8 cellular contexts compared by ENCODE assay signal in the genomic region with DNA sequence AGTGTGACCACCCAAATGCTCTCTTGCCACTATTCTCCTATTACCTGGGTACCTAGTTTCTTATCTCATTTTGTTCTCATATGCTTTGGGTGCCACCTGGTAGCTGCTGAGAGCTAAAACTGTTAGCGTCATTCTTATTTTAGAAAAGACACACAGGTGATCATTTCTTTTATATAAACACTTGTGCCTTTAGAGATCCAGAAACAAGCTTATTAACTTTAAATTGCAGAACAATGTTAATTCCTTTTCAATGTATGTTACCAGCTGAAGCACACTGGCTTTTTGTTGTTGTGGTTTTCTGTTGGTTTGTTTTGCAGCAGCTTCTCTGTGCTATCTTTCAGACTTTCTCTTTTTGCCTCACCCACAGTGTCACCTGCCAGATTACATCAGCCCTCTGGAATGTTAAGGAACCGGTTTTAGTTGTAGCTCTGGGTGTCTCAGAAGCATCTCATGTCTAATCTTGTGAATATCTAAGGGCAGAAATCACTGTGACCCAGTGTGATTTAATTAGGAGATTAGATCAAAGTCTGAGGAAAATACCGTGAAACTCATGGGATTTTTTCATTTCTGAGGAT. TPM values are rescaled to one million over a fixed set of nuclear protein-coding genes. Genes with fewer than 3 reads are reported as not detected.
A peak's percentile ranks its signal among the peaks of the same experiment; 100 is the strongest.
DNase-seq lines count a peak whose midpoint lies in the region; ATAC-seq and TF ChIP-seq lines count a peak whose summit lies in the region.

No MANE protein-coding gene starts in this region.

- H3K4me3 ChIP-seq in endocrine pancreas (ENCODE audit: control insufficient read depth, insufficient read depth, low read length) (peak overlapping the region; percentile 44), prostate gland (no peak overlapping the region)

- no peaks in the 10 kb centered on the region for H3K9me3 ChIP-seq in endocrine pancreas (ENCODE audit: control insufficient read depth, low read length)
- no peaks in the 10 kb centered on the region for H3K9me3 ChIP-seq in prostate gland

- WGBS in prostate gland, result 22% methylated on average over 3 of the region's 3 CpGs

- H3K27ac ChIP-seq in prostate gland, result peak overlapping the region; percentile 30 to 78

- TF ChIP-seq CTCF in prostate gland (IDR thresholded peaks at IDR 0.05), result no peak

- peak; percentile 27 for ATAC-seq in GM18868 (IDR thresholded peaks at IDR 0.05; ENCODE audit: unreplicated experiment)

- no peak overlapping the region for H3K9ac ChIP-seq in endocrine pancreas (ENCODE audit: control insufficient read depth, insufficient read depth, low read length)

- intact Hi-C loops in prostate gland (cut with DNase I), result no loop called here

- no peaks in the 10 kb centered on the region for H3K4me1 ChIP-seq in endocrine pancreas (ENCODE audit: control insufficient read depth, insufficient read depth, low read length)
- no peaks in the 10 kb centered on the region for H3K4me1 ChIP-seq in prostate gland (replicated peaks)

- no peak for TF ChIP-seq POLR2A in prostate gland (IDR thresholded peaks at IDR 0.05)

- in situ Hi-C loops in G401 (cut with HindIII; ENCODE audit: low sequenced_read_pairs), result no loop called here

- H3K27me3 ChIP-seq in endocrine pancreas (ENCODE audit: control insufficient read depth, insufficient read depth, low read length) (no peaks in the 10 kb centered on the region), prostate gland (replicated peaks; ENCODE audit: insufficient read depth) (no peaks in the 10 kb centered on the region)

- DNase-seq in NCI-H2196 treated with DMSO at 0.1 percent for 48 hours (lab: John Stamatoyannopoulos, UW; ENCODE audit: unreplicated experiment) (peak; percentile 57), prostate gland (ENCODE audit: low spot score) (peak; percentile 87), activated gamma-delta T cell (lab: John Stamatoyannopoulos, UW) (no peak), G401 (ENCODE audit: low spot score) (no peak), GM19240 (ENCODE audit: insufficient read length, low spot score) (no peak)
- no peak for DNase-seq in activated T-cell treated with anti-CD3 and anti-CD28 coated beads, Interleukin-2, amount 50 U/mL, for 1 hour

- H3K36me3 ChIP-seq in endocrine pancreas (ENCODE audit: control insufficient read depth, insufficient read depth, low read length), result no peaks in the 10 kb centered on the region
- no peaks in the 10 kb centered on the region for H3K36me3 ChIP-seq in prostate gland

RNA-seq across cellular contexts. Expression of gene SLC19A2, which starts 43.4 kb away (rescaled TPM):
- 10 to 100 TPM; 10.6 to 18.7 TPM for total RNA-seq in prostate gland
- 11.3 and 18.7 TPM in 2 replicates for total RNA-seq in G401 (2014; rRNA removed; shearing (Covaris generic))

RNA-seq across cellular contexts. Expression of gene F5, which starts 57.1 kb away (rescaled TPM):
- 1 to 10 TPM; 1.1 to 8.4 TPM for total RNA-seq in prostate gland
- total RNA-seq in G401 (2014; rRNA removed; shearing (Covaris generic)), result 0.06 and 0.10 TPM in 2 replicates

Comparison
In these comparisons a context has a peak if more than half of its experiments do, and no peak if none do; other contexts are left out.
1. DNase-seq: peak in NCI-H2196 treated with DMSO at 0.1 percent for 48 hours (single experiment) and prostate gland (single experiment); none in activated gamma-delta T cell (single experiment), activated T-cell treated with anti-CD3 and anti-CD28 coated beads, Interleukin-2, amount 50 U/mL, for 1 hour (single experiment), G401 (single experiment) and GM19240 (single experiment).